ENCODE assay signal across 8 cellular contexts in genomic region chr20:32206383-32207210, GRCh38. TPM values are rescaled to one million over a fixed set of nuclear protein-coding genes. Genes with fewer than 3 reads are reported as not detected.
DNase-seq lines count a peak whose midpoint lies in the region; ATAC-seq, FAIRE-seq and TF ChIP-seq lines count a peak whose summit lies in the region.

No MANE protein-coding gene starts in this region.

- H3K27me3 ChIP-seq in Loucy (ENCODE audit: insufficient read depth, low read length, poor library complexity, severe bottlenecking) (no peaks in the 10 kb centered on the region), mammary epithelial cell (ENCODE audit: insufficient read depth, low read length) (no peaks in the 10 kb centered on the region), mononuclear cell (ENCODE audit: insufficient read depth, low read length) (no peaks in the 10 kb centered on the region)

- 14% methylated on average over 8 of the region's 10 CpGs for WGBS in mammary epithelial cell (ENCODE audit: low coverage, missing lambda C conversion rate)

- H3K4me3 ChIP-seq in AG09309 (ENCODE audit: control insufficient read depth, low read depth, low read length) (peak overlapping the region; percentile 84), Loucy (ENCODE audit: low read length, poor library complexity, severe bottlenecking) (peak overlapping the region; percentile 100), mammary epithelial cell (replicated peaks in 1 of 3; ENCODE audit: insufficient read depth in 1 of 3, low read depth in 2 of 3, low read length in 3 of 3) (peak overlapping the region; percentile 63 to 100 (median 84)), mononuclear cell (ENCODE audit: low read length) (peak overlapping the region; percentile 81)

- FAIRE-seq in RCC 7860 (lab: Jason Lieb, UNC): no peak

- peak overlapping the region; percentile 99 for H3K4me2 ChIP-seq in Loucy (ENCODE audit: low read depth, low read length, poor library complexity, severe bottlenecking)
- peak overlapping the region; percentile 59 for H3K4me2 ChIP-seq in mammary epithelial cell (ENCODE audit: insufficient read depth, low read depth, low read length)

- in situ Hi-C loops in mammary epithelial cell (cut with MboI; ENCODE audit: low sequenced_read_pairs in 2 of 2): loop anchor here in 1 of 2 donors (25.0 kb wide), 1 partner anchor 256 kb away; no protein-coding TSS in a partner anchor

- TF ChIP-seq CTCF in AG09309 (IDR thresholded peaks at IDR 0.05; ENCODE audit: control insufficient read depth, insufficient read depth, low read depth, low read length, missing control alignments) (no peak), Loucy (conservative IDR thresholded peaks at IDR 0.05; ENCODE audit: low read length) (no peak), mammary epithelial cell (conservative IDR thresholded peaks at IDR 0.05 in 1 of 2, IDR thresholded peaks at IDR 0.05 in 1 of 2; ENCODE audit: extremely low read depth in 1 of 2, insufficient read depth in 1 of 2, low read depth in 1 of 2, low read length in 2 of 2) (no peak)

- H3K36me3 ChIP-seq in Loucy (ENCODE audit: insufficient read depth, low read length) (peaks cover 4% of the 10 kb centered on the region; the same call in 1 of the 2 replicates), mammary epithelial cell (ENCODE audit: insufficient read depth, low read length) (peaks cover 9% of the 10 kb centered on the region)

- dilution Hi-C loops in mammary epithelial cell (cut with HindIII; ENCODE audit: low sequenced_read_pairs): no loop called here

- CTCF ChIA-PET in mammary epithelial cell (lab: Charles Lee; ENCODE audit: low non-redundant PET): no interaction called here

- H3K9me3 ChIP-seq in Loucy (ENCODE audit: insufficient read depth, low read depth, low read length): no peaks in the 10 kb centered on the region
- H3K9me3 ChIP-seq in mammary epithelial cell (replicated peaks; ENCODE audit: insufficient read depth, low read length): no peaks in the 10 kb centered on the region
- H3K9me3 ChIP-seq in mononuclear cell (ENCODE audit: low read depth, low read length): no peaks in the 10 kb centered on the region

- BruUV-seq in mammary epithelial cell (replicated peaks; lab: Mats Ljungman, UMichigan): no TSS peak

- H3K9me2 ChIP-seq in Loucy (replicated peaks; ENCODE audit: low read depth, low read length): no peaks in the 10 kb centered on the region

- intact Hi-C loops in mammary epithelial cell (cut with micrococcal nuclease): loop anchor here (1.0 to 10.0 kb wide), 4 partner anchors 152 to 448 kb away; partner anchors contain the start of gene ASXL1

- peak overlapping the region; percentile 99 for H3K9ac ChIP-seq in Loucy (ENCODE audit: low read depth, low read length, poor library complexity, severe bottlenecking)
- peak overlapping the region; percentile 95 for H3K9ac ChIP-seq in mammary epithelial cell (ENCODE audit: insufficient read depth, low read length)

- H3K79me2 ChIP-seq in Loucy (ENCODE audit: insufficient read depth, low read length): peaks cover 92% of the 10 kb centered on the region
- H3K79me2 ChIP-seq in mammary epithelial cell (ENCODE audit: insufficient read depth, low read length): peaks cover 94% of the 10 kb centered on the region

- DNase-seq in AG09309 (ENCODE audit: low read depth) (no peak), mammary epithelial cell (no peak), RCC 7860 (ENCODE audit: low spot score) (no peak), DMS 273 (lab: John Stamatoyannopoulos, UW; ENCODE audit: unreplicated experiment) (no peak)

- ATAC-seq in GM21515 (IDR thresholded peaks at IDR 0.05; ENCODE audit: unreplicated experiment) (no peak), HG02970 (IDR thresholded peaks at IDR 0.05; ENCODE audit: low FRiP score, unreplicated experiment) (no peak)

- peak overlapping the region; percentile 58 for H2AFZ ChIP-seq in Loucy (ENCODE audit: low read length)
- H2AFZ ChIP-seq in mammary epithelial cell (ENCODE audit: low read depth, low read length): peak overlapping the region; percentile 66

- H3F3A ChIP-seq in Loucy (ENCODE audit: low read depth): no peaks in the 10 kb centered on the region

- peaks cover 57% of the 10 kb centered on the region for H4K20me1 ChIP-seq in Loucy (ENCODE audit: insufficient read depth, low read length, poor library complexity, severe bottlenecking)
- H4K20me1 ChIP-seq in mammary epithelial cell (ENCODE audit: insufficient read depth, low read length): no peaks in the 10 kb centered on the region

- H3K27ac ChIP-seq in mammary epithelial cell (ENCODE audit: insufficient read depth, low read depth, low read length): peak overlapping the region; percentile 97

- peaks cover 69% of the 10 kb centered on the region for H3K4me1 ChIP-seq in Loucy (ENCODE audit: insufficient read depth, low read length, poor library complexity, severe bottlenecking)
- H3K4me1 ChIP-seq in mammary epithelial cell (ENCODE audit: insufficient read depth, low read length): peaks cover 57% of the 10 kb centered on the region
- H3K4me1 ChIP-seq in mononuclear cell (ENCODE audit: insufficient read depth, low read length): peaks cover 77% of the 10 kb centered on the region

RNA-seq across cellular contexts. Expression of gene PLAGL2, which starts 0.9 kb away (rescaled TPM):
- total RNA-seq in mammary epithelial cell (10 to 100 TPM in 1 of 2 donors, 1 to 10 TPM in 1; 6.3 to 17.2 TPM), mononuclear cell (14.1 TPM)
- 3.7 TPM for polyA plus RNA-seq in mammary epithelial cell
- 20.9 TPM for polyA minus RNA-seq in mammary epithelial cell

RNA-seq across cellular contexts. Expression of gene POFUT1, which starts 1.1 kb away (rescaled TPM):
- total RNA-seq in mammary epithelial cell (10 to 100 TPM; 36.7 to 43.5 TPM), mononuclear cell (7.2 TPM)
- polyA plus RNA-seq in mammary epithelial cell: 25.0 TPM
- polyA minus RNA-seq in mammary epithelial cell: 35.6 TPM
